Comparison of ENCODE assay signal across 22 cellular contexts in the genomic region with DNA sequence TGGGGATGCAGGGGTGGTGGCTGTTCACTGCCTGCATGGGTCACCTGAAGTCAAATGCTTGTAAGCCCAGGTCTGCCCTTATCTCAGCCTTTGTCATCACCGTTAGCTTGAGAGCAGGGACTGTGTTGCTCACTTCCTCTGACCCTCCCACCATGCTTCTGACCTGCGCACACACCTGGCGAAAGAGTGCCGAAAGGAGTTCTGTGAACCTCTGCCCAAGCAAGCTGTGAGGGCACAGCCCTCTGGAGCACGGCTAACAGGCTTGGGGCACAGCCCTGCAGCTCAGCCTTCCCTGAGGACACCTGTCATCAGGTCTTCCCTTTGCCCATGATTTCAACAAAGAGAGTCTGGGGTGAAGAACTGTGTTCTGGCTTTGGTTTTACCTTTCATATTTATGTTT.
DNase-seq lines count a peak whose midpoint lies in the region; ATAC-seq and TF ChIP-seq lines count a peak whose summit lies in the region.
"Had no signal": no experiment of that assay in that cellular context is flagged by ENCODE, and none has a peak within 500 bp of the region (broad histone marks: within the 10 kb centered on the region; RNA-seq: fewer than 3 reads in every experiment).

No MANE protein-coding gene starts in this region.

- no peak overlapping the region for H2BK12ac ChIP-seq in neuronal stem cell (ENCODE audit: low read length)

- H3K79me1 ChIP-seq in neuronal stem cell (ENCODE audit: low read depth, low read length) = no peaks in the 10 kb centered on the region

- H3K9me3 ChIP-seq in neuronal stem cell (replicated peaks in 1 of 2; ENCODE audit: control insufficient read depth in 2 of 2, insufficient read depth in 1 of 2, low read depth in 1 of 2, low read length in 2 of 2) = no peaks in the 10 kb centered on the region
- H3K9me3 ChIP-seq: A549; BE2C; BLaER1 treated with 17β-estradiol and CSF1 and Interleukin-3, amounts not matched to agents 10 nM and 100 nM; HAP-1 had no signal

- H4K91ac ChIP-seq in neuronal stem cell (ENCODE audit: low read depth, low read length, poor library complexity) = no peak overlapping the region

- peak overlapping the region; percentile 51 for H3K18ac ChIP-seq in neuronal stem cell (ENCODE audit: low read length)

- peak overlapping the region; percentile 75 for H3K27ac ChIP-seq in VCaP
- H3K27ac ChIP-seq in neuronal stem cell (replicated peaks; ENCODE audit: low read length) = no peak overlapping the region
- H3K27ac ChIP-seq: 22Rv1; A549; BLaER1 treated with 17β-estradiol and CSF1 and Interleukin-3, amounts not matched to agents 10 nM and 100 nM had no signal

- H2BK15ac ChIP-seq in neuronal stem cell (ENCODE audit: low read length) = no peak overlapping the region

- H3K9ac ChIP-seq in neuronal stem cell (ENCODE audit: low read depth, low read length, poor library complexity) = no peak overlapping the region
- H3K9ac ChIP-seq: BLaER1 treated with 17β-estradiol and CSF1 and Interleukin-3, amounts not matched to agents 10 nM and 100 nM had no signal

- H3K4me1 ChIP-seq in neuronal stem cell (ENCODE audit: control insufficient read depth in 2 of 2, insufficient read depth in 1 of 2, low read depth in 1 of 2, low read length in 2 of 2) = peaks cover 0 to 4% of the 10 kb centered on the region in 2 donors
- H3K4me1 ChIP-seq: A549, BE2C, HAP-1 had no signal

- no peak overlapping the region for H2AFZ ChIP-seq in neuronal stem cell (ENCODE audit: low read length)

- peak; percentile 68 for ATAC-seq in left lobe of liver
- ATAC-seq in GM19324 (IDR thresholded peaks at IDR 0.05; ENCODE audit: low FRiP score, unreplicated experiment) = no peak
- ATAC-seq: A549, GM12878 had no signal

- H2BK5ac ChIP-seq in neuronal stem cell (ENCODE audit: low read length) = no peak overlapping the region

- no peak for TF ChIP-seq CTCF in VCaP (conservative IDR thresholded peaks at IDR 0.05)

- no peaks in the 10 kb centered on the region for H3K27me3 ChIP-seq in neuronal stem cell (ENCODE audit: control insufficient read depth in 3 of 3, insufficient read depth in 3 of 3, low read depth in 1 of 3, low read length in 3 of 3)
- H3K27me3 ChIP-seq: BLaER1 treated with 17β-estradiol and CSF1 and Interleukin-3, amounts not matched to agents 10 nM and 100 nM had no signal

- no peak overlapping the region for H2BK120ac ChIP-seq in neuronal stem cell (ENCODE audit: low read depth, low read length)

- peak overlapping the region; percentile 38 for H3K23ac ChIP-seq in neuronal stem cell (ENCODE audit: low read depth, low read length, poor library complexity)

- no CpG with 5 or more reads among the region's 5 CpGs for WGBS in neuronal stem cell (ENCODE audit: extremely low coverage in 2 of 2, insufficient read length in 2 of 2, insufficient replicate concordance in 1 of 2), 2 donors

- no peak overlapping the region for H4K8ac ChIP-seq in neuronal stem cell (ENCODE audit: low read depth, low read length)

- no peak overlapping the region for H3K4me2 ChIP-seq in neuronal stem cell (ENCODE audit: insufficient read depth, low read length, poor library complexity, severe bottlenecking)
- H3K4me2 ChIP-seq: A549; BLaER1 treated with 17β-estradiol and CSF1 and Interleukin-3, amounts not matched to agents 10 nM and 100 nM had no signal

- no peaks in the 10 kb centered on the region for H3K36me3 ChIP-seq in neuronal stem cell (replicated peaks in 1 of 2; ENCODE audit: control insufficient read depth in 2 of 2, insufficient read depth in 2 of 2, low read length in 2 of 2)
- H3K36me3 ChIP-seq: BE2C; BLaER1 treated with 17β-estradiol and CSF1 and Interleukin-3, amounts not matched to agents 10 nM and 100 nM; HAP-1 had no signal

- DNase-seq in left lobe of liver (ENCODE audit: low spot score) (peak; percentile 62), neuronal stem cell (ENCODE audit: low spot score) (no peak), A172 (ENCODE audit: low spot score) (no peak), hepatic stellate cell (ENCODE audit: low spot score) (no peak)
- DNase-seq: ACHN; AML-193; BE2C; CD4-positive, alpha-beta T cell; CD8-positive, alpha-beta memory T cell; DMS 273 treated with DMSO at 0.1 percent for 48 hours; DMS79; EL; GDM1; GOT3; HFFc6 had no signal

- H3K4ac ChIP-seq in neuronal stem cell (ENCODE audit: low read length) = no peak overlapping the region

- no peak overlapping the region for H3K14ac ChIP-seq in neuronal stem cell (ENCODE audit: low read length)

- no peak overlapping the region for H2AK5ac ChIP-seq in neuronal stem cell (ENCODE audit: low read depth, low read length)

- no peak overlapping the region for H3K4me3 ChIP-seq in neuronal stem cell (ENCODE audit: low read length in 2 of 2)
- H3K4me3 ChIP-seq: A549; BLaER1 treated with 17β-estradiol and CSF1 and Interleukin-3, amounts not matched to agents 10 nM and 100 nM; GM12878; HAP-1 had no signal
